ENCODE assay signal across 8 cellular contexts in the genomic region with DNA sequence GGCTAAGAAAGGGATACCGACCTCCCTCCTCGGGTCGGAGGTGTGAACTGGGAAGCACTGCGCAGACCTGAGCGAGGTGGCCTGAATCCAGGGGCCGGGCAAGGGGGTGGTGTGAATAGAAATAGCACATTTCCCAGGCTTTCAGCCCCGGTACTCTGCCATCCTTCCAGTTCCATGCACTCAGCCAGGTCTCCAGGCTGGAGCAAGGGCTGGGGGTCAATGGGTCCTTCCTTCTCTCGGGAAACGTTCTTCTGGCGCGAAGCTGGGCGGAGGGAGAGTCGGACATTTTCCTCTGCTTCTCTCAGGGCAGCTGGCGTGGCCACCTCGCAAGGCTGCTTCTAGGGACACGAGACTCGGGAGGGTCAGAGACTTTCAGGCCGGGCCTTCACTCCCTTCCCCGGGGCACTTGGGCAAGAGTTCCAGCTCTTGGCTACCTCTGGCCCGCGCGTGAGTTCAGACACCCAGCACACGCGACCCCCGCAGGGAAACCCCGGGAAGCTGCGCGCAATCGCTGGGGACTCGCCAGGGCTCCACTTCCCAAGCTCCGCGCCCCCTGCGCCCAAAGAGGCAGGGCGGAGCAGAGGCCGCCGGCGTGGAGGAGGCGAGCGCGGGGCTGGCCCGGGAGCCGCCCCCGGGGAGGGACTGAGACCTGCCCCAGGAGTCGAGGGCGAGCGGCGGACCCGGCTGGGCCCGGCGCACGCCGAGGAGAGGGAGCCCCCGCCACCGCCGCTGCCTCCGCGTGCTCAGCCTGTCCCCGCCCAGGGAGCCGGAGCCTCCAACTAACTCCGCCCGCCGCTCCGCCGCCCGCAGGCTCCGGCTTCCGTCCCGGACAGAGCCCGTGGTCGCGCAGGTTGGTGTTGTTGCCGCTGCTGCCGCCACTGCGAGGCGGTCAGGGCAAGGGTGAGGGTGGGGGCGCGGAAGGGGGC. TPM values are rescaled to one million over a fixed set of nuclear protein-coding genes. Genes with fewer than 3 reads are reported as not detected.
DNase-seq lines count a peak whose midpoint lies in the region; ATAC-seq and TF ChIP-seq lines count a peak whose summit lies in the region.

A gene (plus strand): TSS at position 807 of the 926 bp plus-strand sequence. CDS start 110,891 bp downstream, outside the sequence.

- H3K79me1 ChIP-seq in H9 (ENCODE audit: insufficient read depth, low read depth, low read length, poor library complexity, severe bottlenecking) = no peaks in the 10 kb centered on the region

- no peak within 1 kb of the TSS for H3T11ph ChIP-seq in H9 (ENCODE audit: low read length)

- no peak within 1 kb of the TSS for H3K56ac ChIP-seq in H9 (ENCODE audit: insufficient read length, low read depth, low read length)

- no peak within 1 kb of the TSS for H2BK120ac ChIP-seq in H9 (ENCODE audit: low read depth, low read length, poor library complexity, severe bottlenecking)

- H3K27ac ChIP-seq in H9 (ENCODE audit: insufficient read length, low read depth, low read length) = no peak within 1 kb of the TSS
- peak within 1 kb of the TSS; percentile 56 to 64 for H3K27ac ChIP-seq in prostate gland
- H3K27ac ChIP-seq in uterus = peak within 1 kb of the TSS; percentile 54 to 79

- H3K14ac ChIP-seq in H9 (ENCODE audit: insufficient read depth, low read length) = peak within 1 kb of the TSS; percentile 97

- H2BK12ac ChIP-seq in H9 (ENCODE audit: insufficient read length, low read depth, low read length) = no peak within 1 kb of the TSS

- H3K23ac ChIP-seq in H9 (ENCODE audit: insufficient read length, low read depth, low read length) = no peak within 1 kb of the TSS

- no peaks in the 10 kb centered on the region for H3K79me2 ChIP-seq in H9 (ENCODE audit: insufficient read depth, low read length)

- peaks cover 30 to 32% of the 10 kb centered on the region in 2 experiments for H3K4me1 Mint-ChIP-seq in H9
- peaks cover 54% of the 10 kb centered on the region for H3K4me1 Mint-ChIP-seq in activated naive CD8-positive, alpha-beta T cell treated with anti-CD3 and anti-CD28 coated beads, Interleukin-2, amount 50 U/mL, for 24 hours

- no peak within 1 kb of the TSS for H2AK5ac ChIP-seq in H9 (ENCODE audit: insufficient read length, low read length)

- no peak within 1 kb of the TSS for H2BK5ac ChIP-seq in H9 (ENCODE audit: insufficient read length, low read length)

- H3K9ac ChIP-seq in H9 (ENCODE audit: extremely low read depth, insufficient read length, low read length) = peak within 1 kb of the TSS; percentile 84

- H4K91ac ChIP-seq in H9 (ENCODE audit: insufficient read length, low read depth, low read length) = no peak within 1 kb of the TSS

- peak within 1 kb of the TSS; percentile 80 for H3K4me3 ChIP-seq in MG63
- peak within 1 kb of the TSS; percentile 70 to 71 for H3K4me3 ChIP-seq in prostate gland
- H3K4me3 ChIP-seq in uterus = peak within 1 kb of the TSS; percentile 57 to 75

- H4K5ac ChIP-seq in H9 (ENCODE audit: insufficient read length, low read depth, low read length) = peak within 1 kb of the TSS; percentile 76

- CTCF ChIA-PET in GM10248 (lab: Yijun Ruan, JAX) = interaction anchor here (0.7 to 3.3 kb wide), 5 partner anchors 10 to 470 kb away, joined by 3 to 21 read pairs (median 4); no protein-coding TSS in a partner anchor

- H3K4me1 ChIP-seq in H9 (ENCODE audit: insufficient read depth, low read length) (0 out of 2 replicates have a peak, but pooled peaks cover 6% of the 10 kb centered on the region), prostate gland (replicated peaks) (no peaks in the 10 kb centered on the region), uterus (no peaks in the 10 kb centered on the region)

- H3K23me2 ChIP-seq in H9 (ENCODE audit: insufficient read length, low read depth, low read length, poor library complexity, severe bottlenecking) = peaks cover 21% of the 10 kb centered on the region

- peak; percentile 79 for ATAC-seq in activated naive CD8-positive, alpha-beta T cell treated with anti-CD3 and anti-CD28 coated beads, Interleukin-2, amount 50 U/mL, for 24 hours

- no peaks in the 10 kb centered on the region; a peak in 2 of 5 replicates for H3K9me3 Mint-ChIP-seq in H9
- H3K9me3 Mint-ChIP-seq in activated naive CD8-positive, alpha-beta T cell treated with anti-CD3 and anti-CD28 coated beads, Interleukin-2, amount 50 U/mL, for 24 hours = no peaks in the 10 kb centered on the region

- H2BK20ac ChIP-seq in H9 (ENCODE audit: low read depth, low read length, poor library complexity, severe bottlenecking) = no peak within 1 kb of the TSS

- intact Hi-C loops in cardiac septum (cut with DNase I) = loop anchor here (1.0 to 2.0 kb wide), 2 partner anchors 112 to 364 kb away; no protein-coding TSS in a partner anchor
- intact Hi-C loops in prostate gland (cut with DNase I) = loop anchor here (10.0 kb wide), 1 partner anchor 170 kb away; no protein-coding TSS in a partner anchor
- intact Hi-C loops in uterus (cut with DNase I; ENCODE audit: low total_unique reads) = no loop called here

- peak within 1 kb of the TSS; percentile 69 to 83 (median 79); a peak in 5 of 7 replicates for H3K27ac Mint-ChIP-seq in H9
- peak within 1 kb of the TSS; percentile 96 for H3K27ac Mint-ChIP-seq in activated naive CD8-positive, alpha-beta T cell treated with anti-CD3 and anti-CD28 coated beads, Interleukin-2, amount 50 U/mL, for 24 hours

- peak within 1 kb of the TSS; percentile 89 to 93 for H3K4me3 Mint-ChIP-seq in H9
- H3K4me3 Mint-ChIP-seq in activated naive CD8-positive, alpha-beta T cell treated with anti-CD3 and anti-CD28 coated beads, Interleukin-2, amount 50 U/mL, for 24 hours = peak within 1 kb of the TSS; percentile 90

- H4K8ac ChIP-seq in H9 (replicated peaks; ENCODE audit: insufficient read length, low read depth, low read length) = no peak within 1 kb of the TSS

- no CpG with 5 or more reads among the region's 77 CpGs for WGBS in H9 (ENCODE audit: extremely low coverage, insufficient read length, low lambda C conversion rate)
- 2% methylated on average over 62 of the region's 77 CpGs for WGBS in prostate gland

- peak; percentile 48 for TF ChIP-seq POLR2A in prostate gland (IDR thresholded peaks at IDR 0.05)
- TF ChIP-seq POLR2A in uterus (IDR thresholded peaks at IDR 0.05) = peak; percentile 32 to 56

- no peak for TF ChIP-seq CTCF in GM10248 (IDR thresholded peaks at IDR 0.05; ENCODE audit: control extremely low read depth, extremely low read depth, low read depth, missing control alignments)
- TF ChIP-seq CTCF in H9 (conservative IDR thresholded peaks at IDR 0.05) = no peak
- TF ChIP-seq CTCF in prostate gland (IDR thresholded peaks at IDR 0.05) = no peak
- TF ChIP-seq CTCF in uterus (IDR thresholded peaks at IDR 0.05) = no peak

- H3K36me3 ChIP-seq in MG63 (no peaks in the 10 kb centered on the region), prostate gland (no peaks in the 10 kb centered on the region), uterus (no peaks in the 10 kb centered on the region)

- H3K9me3 ChIP-seq in H9 (ENCODE audit: control insufficient read depth, low read depth, low read length) (no peaks in the 10 kb centered on the region), MG63 (peaks cover 4% of the 10 kb centered on the region; the same call in 1 of the 2 replicates), prostate gland (no peaks in the 10 kb centered on the region), uterus (no peaks in the 10 kb centered on the region)

- H3K18ac ChIP-seq in H9 (ENCODE audit: insufficient read length, low read depth, low read length) = peak within 1 kb of the TSS; percentile 93

- H2BK15ac ChIP-seq in H9 (ENCODE audit: low read depth, low read length) = 0 out of 2 replicates have a peak within 1 kb of the TSS, but pooled peaks have one; percentile 30

- H3K36me3 Mint-ChIP-seq in H9 (ENCODE audit: insufficient read depth in 1 of 3, low read depth in 3 of 3) = peaks cover 2 to 13% (median 5%) of the 10 kb centered on the region in 3 experiments; a peak in 4 of 7 replicates
- H3K36me3 Mint-ChIP-seq in activated naive CD8-positive, alpha-beta T cell treated with anti-CD3 and anti-CD28 coated beads, Interleukin-2, amount 50 U/mL, for 24 hours (ENCODE audit: low read depth) = peaks cover 17% of the 10 kb centered on the region

- peak within 1 kb of the TSS; percentile 84 for H3K4me2 ChIP-seq in H9 (ENCODE audit: insufficient read depth, insufficient read length, low read length)

- DNase-seq in GM10248 (ENCODE audit: extremely low spot score) (peak; percentile 92), H9 (peak; percentile 78), MG63 (peak; percentile 92), T follicular helper cell (ENCODE audit: low read depth) (peak; percentile 55), cardiac septum (ENCODE audit: low spot score) (peak; percentile 91), prostate gland (ENCODE audit: low spot score) (peak; percentile 55), uterus (peak; percentile 59 to 71)
- DNase-seq in activated naive CD8-positive, alpha-beta T cell treated with anti-CD3 and anti-CD28 coated beads, Interleukin-2, amount 50 U/mL, for 24 hours = peak; percentile 83

- no peak within 1 kb of the TSS for H2AFZ ChIP-seq in H9 (ENCODE audit: low read length)

- no peaks in the 10 kb centered on the region; the same call in 1 of the 2 replicates for H3K27me3 ChIP-seq in H9 (ENCODE audit: insufficient read depth, low read length)
- no peaks in the 10 kb centered on the region for H3K27me3 ChIP-seq in MG63
- H3K27me3 ChIP-seq in prostate gland (replicated peaks; ENCODE audit: insufficient read depth) = no peaks in the 10 kb centered on the region
- no peaks in the 10 kb centered on the region for H3K27me3 ChIP-seq in uterus

- POLR2A ChIA-PET in GM10248 (lab: Yijun Ruan, JAX) = interaction anchor here (0.6 to 0.8 kb wide), 2 partner anchors 10 to 198 kb away, joined by 3 read pairs; no protein-coding TSS in a partner anchor

- peaks cover 30% of the 10 kb centered on the region for H3K27me3 Mint-ChIP-seq in H9 (ENCODE audit: low read depth)
- peaks cover 4% of the 10 kb centered on the region for H3K27me3 Mint-ChIP-seq in activated naive CD8-positive, alpha-beta T cell treated with anti-CD3 and anti-CD28 coated beads, Interleukin-2, amount 50 U/mL, for 24 hours

- no peaks in the 10 kb centered on the region for H4K20me1 ChIP-seq in H9 (ENCODE audit: control insufficient read depth, insufficient read depth, insufficient read length)

- no peak within 1 kb of the TSS for H3K4ac ChIP-seq in H9 (ENCODE audit: low read depth, low read length)

RNA-seq across cellular contexts. Expression of the gene that starts here (rescaled TPM):
- 31.5 and 34.9 TPM in 2 replicates for total RNA-seq in H9 (2021)
- total RNA-seq in MG63 (2014; rRNA removed; shearing (Covaris generic); ENCODE audit: low replicate concordance) = 119 and 122 TPM in 2 replicates
- 1,080 TPM for total RNA-seq in cardiac septum
- 100 to 1,000 TPM in 1 of 2 donors, 10 to 100 TPM in 1; 76.8 to 171 TPM for total RNA-seq in prostate gland
- total RNA-seq in uterus = 100 to 1,000 TPM; 101 to 502 (median 168) TPM
